10 cellular contexts compared by ENCODE assay signal in genomic region chr10:80200687-80201086, GRCh38. TPM values are rescaled to one million over a fixed set of nuclear protein-coding genes. Genes with fewer than 3 reads are reported as not detected.
DNase-seq lines count a peak whose midpoint lies in the region; ATAC-seq and TF ChIP-seq lines count a peak whose summit lies in the region.
"Had no signal": no experiment of that assay in that cellular context is flagged by ENCODE, and none has a peak within 500 bp of the region (broad histone marks: within the 10 kb centered on the region; RNA-seq: fewer than 3 reads in every experiment).

No MANE protein-coding gene starts in this region.

- ATAC-seq in stimulated activated naive CD8-positive, alpha-beta T cell treated with anti-CD3 and anti-CD28 coated beads, Interleukin-15, amount 100 ng/mL, for 72 hours = no peak

- no peaks in the 10 kb centered on the region for H3K27me3 ChIP-seq in HAP-1 (ENCODE audit: low read depth)

- H3K4me3 Mint-ChIP-seq in stimulated activated naive CD8-positive, alpha-beta T cell treated with anti-CD3 and anti-CD28 coated beads, Interleukin-15, Interleukin-2, amounts not matched to agents 100 ng/mL and 50 ng/mL, for 24 hours = no peak overlapping the region
- peak overlapping the region in 1 of 2 donors; percentile 85 for H3K4me3 Mint-ChIP-seq in stimulated activated naive CD8-positive, alpha-beta T cell treated with anti-CD3 and anti-CD28 coated beads, Interleukin-15, amount 100 ng/mL, for 72 hours
- H3K4me3 Mint-ChIP-seq in chondrocyte (ENCODE audit: unreplicated experiment) (no peak overlapping the region), neural crest cell (peak overlapping the region; percentile 10)

- no peaks in the 10 kb centered on the region for H3K9me3 ChIP-seq in HAP-1

- in situ Hi-C loops in HAP-1 (cut with MboI; ENCODE audit: low sequenced_read_pairs) = no loop called here

- peaks cover 89% of the 10 kb centered on the region for H3K4me1 Mint-ChIP-seq in stimulated activated naive CD8-positive, alpha-beta T cell treated with anti-CD3 and anti-CD28 coated beads, Interleukin-15, Interleukin-2, amounts not matched to agents 100 ng/mL and 50 ng/mL, for 24 hours (ENCODE audit: low read depth)
- peaks cover 79% of the 10 kb centered on the region for H3K4me1 Mint-ChIP-seq in stimulated activated naive CD8-positive, alpha-beta T cell treated with anti-CD3 and anti-CD28 coated beads, Interleukin-15, amount 100 ng/mL, for 72 hours
- H3K4me1 Mint-ChIP-seq in chondrocyte (ENCODE audit: low read depth) = peaks cover 87% of the 10 kb centered on the region
- peaks cover 11% of the 10 kb centered on the region for H3K4me1 Mint-ChIP-seq in neural crest cell

- no peak for DNase-seq in stimulated activated naive CD8-positive, alpha-beta T cell treated with anti-CD3 and anti-CD28 coated beads, Interleukin-15, amount 100 ng/mL, for 72 hours
- DNase-seq in chondrocyte (ENCODE audit: low spot score) = no peak
- no peak for DNase-seq in neural crest cell (ENCODE audit: low read depth, low spot score)
- no peak for DNase-seq in effector CD4-positive, alpha-beta T cell
- DNase-seq in HAP-1 (ENCODE audit: low spot score in 2 of 2) = no peak
- no peak for DNase-seq in NCI-H2196 (lab: John Stamatoyannopoulos, UW; ENCODE audit: unreplicated experiment)
- DNase-seq in putamen (ENCODE audit: low spot score) = no peak
- DNase-seq: NCI-H524; stimulated activated naive CD4-positive, alpha-beta T cell had no signal

- H3K9me3 Mint-ChIP-seq in stimulated activated naive CD8-positive, alpha-beta T cell treated with anti-CD3 and anti-CD28 coated beads, Interleukin-15, Interleukin-2, amounts not matched to agents 100 ng/mL and 50 ng/mL, for 24 hours = no peaks in the 10 kb centered on the region
- peaks cover 0 to 5% of the 10 kb centered on the region in 2 donors for H3K9me3 Mint-ChIP-seq in stimulated activated naive CD8-positive, alpha-beta T cell treated with anti-CD3 and anti-CD28 coated beads, Interleukin-15, amount 100 ng/mL, for 72 hours
- H3K9me3 Mint-ChIP-seq in chondrocyte (ENCODE audit: low read depth) (no peaks in the 10 kb centered on the region), neural crest cell (no peaks in the 10 kb centered on the region)

- H3K4me1 ChIP-seq in HAP-1 = peaks cover 5% of the 10 kb centered on the region

- H3K36me3 ChIP-seq in HAP-1 (replicated peaks) = no peaks in the 10 kb centered on the region

- peak overlapping the region; percentile 83 for H3K27ac Mint-ChIP-seq in stimulated activated naive CD8-positive, alpha-beta T cell treated with anti-CD3 and anti-CD28 coated beads, Interleukin-15, Interleukin-2, amounts not matched to agents 100 ng/mL and 50 ng/mL, for 24 hours
- no peak overlapping the region for H3K27ac Mint-ChIP-seq in stimulated activated naive CD8-positive, alpha-beta T cell treated with anti-CD3 and anti-CD28 coated beads, Interleukin-15, amount 100 ng/mL, for 72 hours
- H3K27ac Mint-ChIP-seq in chondrocyte (ENCODE audit: unreplicated experiment) (peak overlapping the region; percentile 80), neural crest cell (ENCODE audit: unreplicated experiment) (no peak overlapping the region)

- TF ChIP-seq CTCF in chondrocyte (IDR thresholded peaks at IDR 0.05) (no peak), neural crest cell (conservative IDR thresholded peaks at IDR 0.05) (no peak)

- H3K27me3 Mint-ChIP-seq in stimulated activated naive CD8-positive, alpha-beta T cell treated with anti-CD3 and anti-CD28 coated beads, Interleukin-15, Interleukin-2, amounts not matched to agents 100 ng/mL and 50 ng/mL, for 24 hours = no peaks in the 10 kb centered on the region
- H3K27me3 Mint-ChIP-seq in stimulated activated naive CD8-positive, alpha-beta T cell treated with anti-CD3 and anti-CD28 coated beads, Interleukin-15, amount 100 ng/mL, for 72 hours = no peaks in the 10 kb centered on the region
- no peaks in the 10 kb centered on the region for H3K27me3 Mint-ChIP-seq in chondrocyte (ENCODE audit: low read depth)
- peaks cover 8% of the 10 kb centered on the region for H3K27me3 Mint-ChIP-seq in neural crest cell (ENCODE audit: low read depth)

- peaks cover 26% of the 10 kb centered on the region for H3K36me3 Mint-ChIP-seq in stimulated activated naive CD8-positive, alpha-beta T cell treated with anti-CD3 and anti-CD28 coated beads, Interleukin-15, Interleukin-2, amounts not matched to agents 100 ng/mL and 50 ng/mL, for 24 hours (ENCODE audit: low read depth)
- H3K36me3 Mint-ChIP-seq in chondrocyte (ENCODE audit: low read depth) (peaks cover 2% of the 10 kb centered on the region), neural crest cell (ENCODE audit: low read depth) (no peaks in the 10 kb centered on the region)

- H3K4me3 ChIP-seq in HAP-1 = no peak overlapping the region

RNA-seq across cellular contexts. Expression of gene ANXA11, which starts 4.7 kb away (rescaled TPM):
- total RNA-seq in chondrocyte = 98.0 to 139 TPM (median 133 TPM) in 3 replicates
- 25.7 and 36.6 TPM in 2 replicates for total RNA-seq in neural crest cell

Comparison
In these comparisons a context has a peak if more than half of its experiments do, and no peak if none do; other contexts are left out.
1. H3K27ac Mint-ChIP-seq: peak in stimulated activated naive CD8-positive, alpha-beta T cell treated with anti-CD3 and anti-CD28 coated beads, Interleukin-15, Interleukin-2, amounts not matched to agents 100 ng/mL and 50 ng/mL, for 24 hours (single experiment) and chondrocyte (single experiment); none in stimulated activated naive CD8-positive, alpha-beta T cell treated with anti-CD3 and anti-CD28 coated beads, Interleukin-15, amount 100 ng/mL, for 72 hours (0 of 2) and neural crest cell (single experiment).